Comparison of ENCODE assay signal across 9 cellular contexts in the genomic region with DNA sequence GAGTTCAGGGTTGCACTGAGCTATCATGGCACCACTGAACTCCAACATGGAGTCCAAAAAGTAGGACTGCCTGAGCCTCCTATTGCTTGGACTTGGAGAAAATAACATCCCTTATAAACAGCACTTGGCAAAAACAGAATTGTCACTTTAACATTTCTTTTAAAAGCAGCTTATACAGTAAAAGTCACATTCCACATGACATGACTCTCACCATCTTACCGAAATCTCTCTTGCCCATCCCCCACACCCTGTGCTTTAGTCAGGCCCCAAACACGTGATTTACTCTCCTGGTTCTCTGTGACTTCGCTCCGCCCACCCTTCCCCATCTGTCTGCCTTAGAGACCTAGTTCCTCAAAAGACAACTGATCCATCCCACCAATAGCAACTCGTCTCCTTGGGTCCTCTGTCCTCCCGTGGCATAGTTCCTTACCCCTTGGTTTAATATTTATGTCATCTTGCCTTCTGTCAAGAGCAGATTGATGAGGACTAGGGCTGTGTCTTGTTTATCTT. TPM values are rescaled to one million over a fixed set of nuclear protein-coding genes. Genes with fewer than 3 reads are reported as not detected.
A peak's percentile ranks its signal among the peaks of the same experiment; 100 is the strongest.
DNase-seq lines count a peak whose midpoint lies in the region; ATAC-seq and TF ChIP-seq lines count a peak whose summit lies in the region.
"Had no signal": no experiment of that assay in that cellular context is flagged by ENCODE, and none has a peak within 500 bp of the region (broad histone marks: within the 10 kb centered on the region; RNA-seq: fewer than 3 reads in every experiment).

No MANE protein-coding gene starts in this region.

- no peak for TF ChIP-seq CTCF in nephron progenitor cell (IDR thresholded peaks at IDR 0.05)

- ATAC-seq in GM18858 (IDR thresholded peaks at IDR 0.05; ENCODE audit: unreplicated experiment) = no peak
- ATAC-seq in HG03095 (IDR thresholded peaks at IDR 0.05; ENCODE audit: unreplicated experiment) = no peak
- no peak for ATAC-seq in GM21717 (IDR thresholded peaks at IDR 0.05; ENCODE audit: unreplicated experiment)
- ATAC-seq: HCT116 had no signal

- peak; percentile 36 for DNase-seq in ELR (ENCODE audit: low read depth)
- peak; percentile 96 for DNase-seq in OCI-M1 (lab: John Stamatoyannopoulos, UW)
- peak; percentile 41 for DNase-seq in cerebellum (ENCODE audit: low spot score)
- DNase-seq in nephron progenitor cell = peak; percentile 39
- no peak for DNase-seq in NCI-H526 (lab: John Stamatoyannopoulos, UW)

- H3K36me3 Mint-ChIP-seq in nephron progenitor cell (ENCODE audit: low read depth) = peaks cover 69% of the 10 kb centered on the region

- peak overlapping the region; percentile 41 for H3K4me3 Mint-ChIP-seq in nephron progenitor cell

- H3K27me3 Mint-ChIP-seq in nephron progenitor cell (ENCODE audit: low read depth, poor library complexity) = peaks cover 10% of the 10 kb centered on the region

- H3K9me3 Mint-ChIP-seq in nephron progenitor cell = peaks cover 3% of the 10 kb centered on the region

- peak overlapping the region; percentile 86 for H3K27ac Mint-ChIP-seq in nephron progenitor cell

- peaks cover 63% of the 10 kb centered on the region for H3K4me1 Mint-ChIP-seq in nephron progenitor cell

RNA-seq across cellular contexts. Expression of gene SAFB, which starts 4.6 kb away (rescaled TPM):
- total RNA-seq in cerebellum = 93.6 TPM

RNA-seq across cellular contexts. Expression of gene SAFB2, which starts 4.9 kb away (rescaled TPM):
- 65.1 TPM for total RNA-seq in cerebellum

RNA-seq across cellular contexts. Expression of gene MICOS13, which starts 52.9 kb away (rescaled TPM):
- 12.2 TPM for total RNA-seq in cerebellum

RNA-seq across cellular contexts. Expression of gene HSD11B1L, which starts 53.4 kb away (rescaled TPM):
- total RNA-seq in cerebellum = 15.0 TPM

RNA-seq across cellular contexts. Expression of gene TINCR, which starts 59.7 kb away (rescaled TPM):
- total RNA-seq in cerebellum = 1.1 TPM

Comparison
In these comparisons a context has a peak if more than half of its experiments do, and no peak if none do; other contexts are left out.
1. DNase-seq: peak in ELR (single experiment), OCI-M1 (single experiment), cerebellum (single experiment) and nephron progenitor cell (single experiment); none in NCI-H526 (0 of 2).